Comparison of ENCODE assay signal across 12 cellular contexts in the genomic region with DNA sequence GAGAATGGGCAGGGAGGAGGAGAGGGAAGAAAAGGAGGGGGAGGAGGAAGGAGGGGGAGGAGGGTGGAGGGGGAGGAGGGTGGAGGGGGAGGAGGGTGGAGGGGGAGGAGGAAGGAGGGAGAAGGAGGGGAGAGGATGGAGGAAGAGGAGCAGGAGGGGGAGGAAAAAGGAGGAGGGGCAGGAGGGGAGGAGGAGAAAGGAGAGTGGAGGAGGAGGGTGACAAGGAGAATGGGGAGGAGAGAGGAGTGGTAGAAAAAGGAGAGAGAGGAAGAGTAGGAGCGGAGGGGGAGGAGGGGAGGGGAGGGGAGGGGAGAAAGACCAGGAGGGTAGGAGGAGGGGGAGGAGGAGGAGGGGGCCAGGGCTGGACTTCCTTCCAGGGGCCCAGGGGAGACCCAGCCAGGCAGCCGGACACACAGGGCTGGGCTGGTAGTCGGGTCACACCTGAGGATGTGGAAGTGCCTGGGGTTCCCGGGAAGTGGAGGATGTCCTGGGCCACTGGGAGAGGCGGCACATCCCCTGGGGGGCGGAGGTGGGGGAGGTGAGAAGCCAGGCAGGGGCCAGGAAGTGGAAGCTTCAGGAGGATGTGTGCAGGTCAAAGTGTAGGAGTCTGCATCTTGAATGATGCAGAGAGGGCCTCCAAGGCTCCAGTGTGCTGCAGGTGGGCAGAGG. TPM values are rescaled to one million over a fixed set of nuclear protein-coding genes. Genes with fewer than 3 reads are reported as not detected.
A peak's percentile ranks its signal among the peaks of the same experiment; 100 is the strongest.
DNase-seq lines count a peak whose midpoint lies in the region; ATAC-seq and TF ChIP-seq lines count a peak whose summit lies in the region.
"Had no signal": no experiment of that assay in that cellular context is flagged by ENCODE, and none has a peak within 500 bp of the region (broad histone marks: within the 10 kb centered on the region; RNA-seq: fewer than 3 reads in every experiment).

No MANE protein-coding gene starts in this region.

- peak overlapping the region; percentile 47 for H3K4me2 ChIP-seq in OCI-LY7 (ENCODE audit: low read length)

- no peak overlapping the region for H3K4me3 ChIP-seq in OCI-LY7 (ENCODE audit: low read depth, low read length, poor library complexity, severe bottlenecking)

- H3K27ac ChIP-seq in OCI-LY7 (ENCODE audit: low read depth, low read length, poor library complexity, severe bottlenecking), result peak overlapping the region; percentile 8

- TF ChIP-seq CTCF in OCI-LY7 (conservative IDR thresholded peaks at IDR 0.05; ENCODE audit: low read length), result no peak
- TF ChIP-seq CTCF in endothelial cell (IDR thresholded peaks at IDR 0.05; ENCODE audit: unreplicated experiment), result no peak

- POLR2A ChIA-PET in OCI-LY7 (lab: Charles Lee), result no interaction called here

- DNase-seq in T-helper 1 cell, result no peak
- peak; percentile 39 for DNase-seq in OCI-LY7 (ENCODE audit: low spot score)
- DNase-seq in endothelial cell (ENCODE audit: low spot score), result peak; percentile 18
- peak; percentile 53 for DNase-seq in posterior vena cava (ENCODE audit: low spot score)
- no peak for DNase-seq in NCI-H2227 (lab: John Stamatoyannopoulos, UW; ENCODE audit: unreplicated experiment)
- no peak for DNase-seq in AG08396 (ENCODE audit: low spot score)
- DNase-seq: ACHN; activated CD4-positive, CD25-positive, alpha-beta regulatory T cell; MM.1S; trophoblast cell had no signal

- H3K36me3 Mint-ChIP-seq in T-helper 1 cell treated with Interleukin-12 subunit alpha and Interleukin-12 subunit beta and Interleukin-4 antibody, amounts not matched to agents 30 μg/mL and 1 μg/mL, for 36 hours (ENCODE audit: low read depth), result peaks cover 32% of the 10 kb centered on the region
- peaks cover 16% of the 10 kb centered on the region for H3K36me3 Mint-ChIP-seq in endothelial cell (ENCODE audit: low read depth, unreplicated experiment)

- no peak overlapping the region for H3K4me3 Mint-ChIP-seq in T-helper 1 cell treated with Interleukin-12 subunit alpha and Interleukin-12 subunit beta and Interleukin-4 antibody, amounts not matched to agents 30 μg/mL and 1 μg/mL, for 36 hours
- no peak overlapping the region for H3K4me3 Mint-ChIP-seq in endothelial cell (ENCODE audit: unreplicated experiment)

- CTCF ChIA-PET in OCI-LY7 (lab: Charles Lee; ENCODE audit: unreplicated experiment), result no interaction called here

- peak overlapping the region; percentile 66 for H2AFZ ChIP-seq in OCI-LY7 (ENCODE audit: low read length)

- peaks cover 11% of the 10 kb centered on the region for H3K4me1 ChIP-seq in OCI-LY7 (ENCODE audit: insufficient read depth, low read length, poor library complexity, severe bottlenecking)

- no TSS peak for BruUV-seq in OCI-LY7 (replicated peaks; lab: Mats Ljungman, UMichigan)

- H3K9me2 ChIP-seq in OCI-LY7 (ENCODE audit: insufficient read depth, low read length), result no peaks in the 10 kb centered on the region

- no peak for ATAC-seq in HG03457 (IDR thresholded peaks at IDR 0.05; ENCODE audit: unreplicated experiment)

- H3K4me1 Mint-ChIP-seq in T-helper 1 cell treated with Interleukin-12 subunit alpha and Interleukin-12 subunit beta and Interleukin-4 antibody, amounts not matched to agents 30 μg/mL and 1 μg/mL, for 36 hours (ENCODE audit: low read depth), result peaks cover 3% of the 10 kb centered on the region
- H3K4me1 Mint-ChIP-seq in endothelial cell (ENCODE audit: unreplicated experiment), result peaks cover 2% of the 10 kb centered on the region

- no peaks in the 10 kb centered on the region for H3K79me2 ChIP-seq in OCI-LY7 (ENCODE audit: insufficient read depth, low read depth, low read length)

- intact Hi-C loops in OCI-LY7 (cut with micrococcal nuclease; ENCODE audit: unreplicated experiment), result no loop called here
- intact Hi-C loops in posterior vena cava (cut with DNase I), result no loop called here

- no peaks in the 10 kb centered on the region for H4K20me1 ChIP-seq in OCI-LY7 (ENCODE audit: insufficient read depth, low read length)

- H3K27ac Mint-ChIP-seq in T-helper 1 cell treated with Interleukin-12 subunit alpha and Interleukin-12 subunit beta and Interleukin-4 antibody, amounts not matched to agents 30 μg/mL and 1 μg/mL, for 36 hours, result peak overlapping the region; percentile 9
- no peak overlapping the region for H3K27ac Mint-ChIP-seq in endothelial cell (ENCODE audit: unreplicated experiment)

- no peaks in the 10 kb centered on the region for H3K9me3 ChIP-seq in OCI-LY7 (ENCODE audit: low read length)

- H3K9me3 Mint-ChIP-seq in T-helper 1 cell treated with Interleukin-12 subunit alpha and Interleukin-12 subunit beta and Interleukin-4 antibody, amounts not matched to agents 30 μg/mL and 1 μg/mL, for 36 hours, result peaks cover 12% of the 10 kb centered on the region
- no peaks in the 10 kb centered on the region for H3K9me3 Mint-ChIP-seq in endothelial cell (ENCODE audit: unreplicated experiment)

- H3K36me3 ChIP-seq in OCI-LY7 (ENCODE audit: insufficient read depth, low read length), result no peaks in the 10 kb centered on the region

- H3K27me3 Mint-ChIP-seq in T-helper 1 cell treated with Interleukin-12 subunit alpha and Interleukin-12 subunit beta and Interleukin-4 antibody, amounts not matched to agents 30 μg/mL and 1 μg/mL, for 36 hours (ENCODE audit: low read depth), result no peaks in the 10 kb centered on the region
- H3K27me3 Mint-ChIP-seq in endothelial cell (ENCODE audit: unreplicated experiment), result peaks cover 14% of the 10 kb centered on the region

RNA-seq across cellular contexts. Expression of a gene that starts 18.7 kb away (rescaled TPM):
- total RNA-seq in OCI-LY7 (2014; rRNA removed; shearing (Covaris generic)), result not detected in 2 replicates
- not detected in 2 replicates for total RNA-seq in OCI-LY7 (2022)
- 0.97 TPM for total RNA-seq in endothelial cell (ENCODE audit: unreplicated experiment)
- 1 to 10 TPM; 5.4 to 5.6 TPM for total RNA-seq in posterior vena cava

RNA-seq across cellular contexts. Expression of a gene that starts 36.6 kb away (rescaled TPM):
- 196 and 211 TPM in 2 replicates for total RNA-seq in OCI-LY7 (2014; rRNA removed; shearing (Covaris generic))
- total RNA-seq in OCI-LY7 (2022) (444 and 492 TPM in 2 replicates), endothelial cell (ENCODE audit: unreplicated experiment) (488 TPM), posterior vena cava (100 to 1,000 TPM; 204 to 218 TPM)

Comparison
In these comparisons a context has a peak if more than half of its experiments do, and no peak if none do; other contexts are left out.
1. DNase-seq: peak in OCI-LY7 (single experiment), endothelial cell (single experiment) and posterior vena cava (single experiment); none in T-helper 1 cell (0 of 5), NCI-H2227 (single experiment) and AG08396 (single experiment).